Comparison of ENCODE assay signal across 1 cellular context in the genomic region with DNA sequence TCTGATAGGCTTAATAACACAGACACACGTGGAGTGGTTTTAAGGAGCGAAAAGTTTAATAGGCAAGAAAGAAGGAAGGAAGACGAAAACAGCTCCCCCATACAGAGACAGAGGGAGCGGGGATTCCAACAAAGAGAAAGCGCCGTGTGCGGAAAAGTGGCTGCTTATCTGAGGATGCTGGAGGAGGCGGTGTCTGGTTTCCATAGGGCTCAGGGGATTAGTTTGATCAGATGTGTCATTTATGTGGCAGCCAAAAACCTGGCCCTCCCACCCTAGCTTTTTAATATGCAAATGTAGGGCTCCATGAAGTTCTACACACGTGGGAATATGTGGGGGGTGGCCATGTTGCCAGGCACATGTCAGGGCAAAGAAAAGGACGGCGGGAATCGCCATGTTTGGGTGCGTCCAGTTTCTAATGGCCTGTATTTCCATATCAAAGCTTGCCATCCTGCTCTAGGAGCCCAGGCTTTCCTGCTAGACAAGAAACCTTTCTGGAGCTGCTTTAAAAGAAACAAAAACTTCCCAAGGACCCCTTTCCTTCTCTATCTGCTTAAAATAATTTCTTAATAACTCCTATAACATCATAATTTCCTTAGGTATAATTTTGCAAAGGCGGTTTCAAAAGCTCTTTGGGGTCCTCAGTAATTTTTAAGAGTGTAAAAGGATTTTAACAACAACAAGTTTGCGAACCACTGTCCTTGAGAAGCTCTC.
TF ChIP-seq lines count a peak whose summit lies in the region.

No MANE protein-coding gene starts in this region.

TF ChIP-seq in neural cell, 6 proteins besides CTCF, POLR2A, EP300 and RAD21 (continued from another document):
- TF ChIP-seq SMC3 (conservative IDR thresholded peaks at IDR 0.05; ENCODE audit: poor library complexity) = no peak
